10 cellular contexts compared by ENCODE assay signal in the genomic region with DNA sequence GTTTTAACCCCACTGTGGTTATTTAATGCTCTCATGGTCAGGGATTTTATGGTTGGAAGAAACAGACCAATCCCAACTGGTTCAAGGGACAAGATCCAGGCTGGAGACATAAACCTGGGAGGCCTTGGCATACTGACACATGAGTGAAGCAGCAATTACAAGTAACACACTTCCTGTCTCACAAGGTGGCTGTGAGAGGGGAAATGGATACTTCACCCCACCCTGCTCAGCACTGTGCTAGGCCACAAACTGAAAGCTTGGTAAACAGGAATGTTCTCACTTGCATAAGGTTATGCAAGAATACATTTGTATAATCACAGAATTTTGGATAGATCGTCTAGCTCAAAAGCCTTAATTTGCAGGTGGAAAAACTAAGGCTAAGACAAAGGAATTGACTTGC.
DNase-seq lines count a peak whose midpoint lies in the region; TF ChIP-seq lines count a peak whose summit lies in the region.
"Had no signal": no experiment of that assay in that cellular context is flagged by ENCODE, and none has a peak within 500 bp of the region (broad histone marks: within the 10 kb centered on the region; RNA-seq: fewer than 3 reads in every experiment).

No MANE protein-coding gene starts in this region.

- peaks cover 32% of the 10 kb centered on the region for H3K4me1 ChIP-seq in hepatocyte (ENCODE audit: insufficient read depth)

- no peaks in the 10 kb centered on the region for H3K9me3 Mint-ChIP-seq in activated CD4-positive, alpha-beta T cell treated with anti-CD3 and anti-CD28 coated beads, Interleukin-2, amount 10 ng/mL, durations not matched to agents 7 days and 5 days
- H3K9me3 Mint-ChIP-seq in T-helper 2 cell treated with Interferon-gamma antibody and Interleukin-4, amounts not matched to agents 5 μg/mL and 100 μg/mL, for 36 hours, result no peaks in the 10 kb centered on the region
- peaks cover 5% of the 10 kb centered on the region for H3K9me3 Mint-ChIP-seq in type B pancreatic cell

- no peaks in the 10 kb centered on the region for H3K27me3 ChIP-seq in hepatocyte
- no peaks in the 10 kb centered on the region for H3K27me3 ChIP-seq in H7 (ENCODE audit: control insufficient read depth, insufficient read depth, low read length)

- no peaks in the 10 kb centered on the region for H3K36me3 Mint-ChIP-seq in activated CD4-positive, alpha-beta T cell treated with anti-CD3 and anti-CD28 coated beads, Interleukin-2, amount 10 ng/mL, durations not matched to agents 7 days and 5 days (ENCODE audit: low read depth)
- H3K36me3 Mint-ChIP-seq in T-helper 2 cell treated with Interferon-gamma antibody and Interleukin-4, amounts not matched to agents 5 μg/mL and 100 μg/mL, for 36 hours (ENCODE audit: low read depth), result no peaks in the 10 kb centered on the region
- no peaks in the 10 kb centered on the region for H3K36me3 Mint-ChIP-seq in type B pancreatic cell

- no peak for TF ChIP-seq CTCF in hepatocyte (IDR thresholded peaks at IDR 0.05; ENCODE audit: poor library complexity)
- no peak for TF ChIP-seq CTCF in type B pancreatic cell (conservative IDR thresholded peaks at IDR 0.05)

- H3K4me3 ChIP-seq in hepatocyte (no peak overlapping the region), H7 (ENCODE audit: insufficient read depth, low read depth, low read length) (no peak overlapping the region)

- H3K36me3 ChIP-seq in hepatocyte (replicated peaks; ENCODE audit: insufficient read depth, low read depth), result no peaks in the 10 kb centered on the region
- H3K36me3 ChIP-seq in H7 (replicated peaks; ENCODE audit: control insufficient read depth, insufficient read depth, low read length), result no peaks in the 10 kb centered on the region

- CTCF ChIA-PET in activated CD4-positive, alpha-beta T cell treated with anti-CD3 and anti-CD28 coated beads, Interleukin-2, amount 10 ng/mL, durations not matched to agents 7 days and 5 days (lab: Charles Lee), result no interaction called here

- H3K79me2 ChIP-seq in hepatocyte, result no peaks in the 10 kb centered on the region

- no peak overlapping the region for H3K4me2 ChIP-seq in hepatocyte

- peak overlapping the region; percentile 1 for H3K27ac ChIP-seq in hepatocyte

- H4K20me1 ChIP-seq in hepatocyte (ENCODE audit: insufficient read depth, poor library complexity, severe bottlenecking), result no peaks in the 10 kb centered on the region

- DNase-seq in activated CD4-positive, alpha-beta T cell treated with anti-CD3 and anti-CD28 coated beads, Interleukin-2, amount 10 ng/mL, durations not matched to agents 7 days and 5 days, result peak; percentile 25
- DNase-seq in activated CD4-positive, alpha-beta T cell treated with anti-CD3 and anti-CD28 coated beads, Interleukin-2, amount 50 U/mL, for 1 hour, result no peak
- no peak for DNase-seq in T-helper 2 cell treated with Interferon-gamma antibody and Interleukin-4, amounts not matched to agents 5 μg/mL and 100 μg/mL, for 36 hours (ENCODE audit: low spot score)
- DNase-seq in hepatocyte (ENCODE audit: low spot score) (no peak), type B pancreatic cell (ENCODE audit: extremely low spot score, unreplicated experiment) (no peak), NCI-H526 treated with DMSO at 0.1 percent for 48 hours (lab: John Stamatoyannopoulos, UW) (no peak), D341Med (ENCODE audit: low spot score) (no peak), H7 (no peak)
- DNase-seq: hippocampal formation, NCI-H2081 had no signal

- WGBS in hepatocyte (ENCODE audit: low lambda C conversion rate, missing lambda C conversion rate), result 59% methylated on average over 1 of the region's 1 CpG

- peaks cover 16% of the 10 kb centered on the region for H3K4me1 Mint-ChIP-seq in activated CD4-positive, alpha-beta T cell treated with anti-CD3 and anti-CD28 coated beads, Interleukin-2, amount 10 ng/mL, durations not matched to agents 7 days and 5 days
- H3K4me1 Mint-ChIP-seq in T-helper 2 cell treated with Interferon-gamma antibody and Interleukin-4, amounts not matched to agents 5 μg/mL and 100 μg/mL, for 36 hours (ENCODE audit: low read depth), result peaks cover 5% of the 10 kb centered on the region
- H3K4me1 Mint-ChIP-seq in type B pancreatic cell (ENCODE audit: unreplicated experiment), result peaks cover 42% of the 10 kb centered on the region

- H3K9me2 ChIP-seq in hepatocyte (replicated peaks; ENCODE audit: insufficient read depth), result no peaks in the 10 kb centered on the region

- H3K27ac Mint-ChIP-seq in activated CD4-positive, alpha-beta T cell treated with anti-CD3 and anti-CD28 coated beads, Interleukin-2, amount 10 ng/mL, durations not matched to agents 7 days and 5 days, result peak overlapping the region; percentile 82
- peak overlapping the region; percentile 19 for H3K27ac Mint-ChIP-seq in T-helper 2 cell treated with Interferon-gamma antibody and Interleukin-4, amounts not matched to agents 5 μg/mL and 100 μg/mL, for 36 hours
- H3K27ac Mint-ChIP-seq in type B pancreatic cell, result no peak overlapping the region

- no peaks in the 10 kb centered on the region for H3K9me3 ChIP-seq in hepatocyte (ENCODE audit: low read depth)

- H3K4me3 Mint-ChIP-seq in activated CD4-positive, alpha-beta T cell treated with anti-CD3 and anti-CD28 coated beads, Interleukin-2, amount 10 ng/mL, durations not matched to agents 7 days and 5 days, result no peak overlapping the region
- no peak overlapping the region for H3K4me3 Mint-ChIP-seq in T-helper 2 cell treated with Interferon-gamma antibody and Interleukin-4, amounts not matched to agents 5 μg/mL and 100 μg/mL, for 36 hours
- peak overlapping the region; percentile 29 for H3K4me3 Mint-ChIP-seq in type B pancreatic cell

- H2AFZ ChIP-seq in hepatocyte, result no peak overlapping the region

- POLR2A ChIA-PET in activated CD4-positive, alpha-beta T cell treated with anti-CD3 and anti-CD28 coated beads, Interleukin-2, amount 10 ng/mL, durations not matched to agents 7 days and 5 days (lab: Charles Lee), result no interaction called here

- peaks cover 4% of the 10 kb centered on the region for H3K27me3 Mint-ChIP-seq in activated CD4-positive, alpha-beta T cell treated with anti-CD3 and anti-CD28 coated beads, Interleukin-2, amount 10 ng/mL, durations not matched to agents 7 days and 5 days
- no peaks in the 10 kb centered on the region for H3K27me3 Mint-ChIP-seq in T-helper 2 cell treated with Interferon-gamma antibody and Interleukin-4, amounts not matched to agents 5 μg/mL and 100 μg/mL, for 36 hours (ENCODE audit: low read depth)
- H3K27me3 Mint-ChIP-seq in type B pancreatic cell, result peaks cover 3% of the 10 kb centered on the region
